In genomic region chr7:107703872-107704271, GRCh38 we compare ENCODE assay signal across 22 cellular contexts. TPM values are rescaled to one million over a fixed set of nuclear protein-coding genes. Genes with fewer than 3 reads are reported as not detected.
DNase-seq lines count a peak whose midpoint lies in the region; ATAC-seq and TF ChIP-seq lines count a peak whose summit lies in the region.
"Had no signal": no experiment of that assay in that cellular context is flagged by ENCODE, and none has a peak within 500 bp of the region (broad histone marks: within the 10 kb centered on the region; RNA-seq: fewer than 3 reads in every experiment).

No MANE protein-coding gene starts in this region.

- no peak for TF ChIP-seq CTCF in esophagus muscularis mucosa (IDR thresholded peaks at IDR 0.05)
- no peak for TF ChIP-seq CTCF in testis (IDR thresholded peaks at IDR 0.05)

- 80% methylated on average over 3 of the region's 3 CpGs for WGBS in esophagus muscularis mucosa
- 52 to 53% methylated on average over 3 of the region's 3 CpGs for WGBS in testis, 2 donors

- H3K36me3 ChIP-seq in esophagus muscularis mucosa (no peaks in the 10 kb centered on the region), testis (ENCODE audit: low read depth, missing control alignments) (no peaks in the 10 kb centered on the region)
- H3K36me3 ChIP-seq: BE2C, BLaER1 had no signal

- H3K4me3 ChIP-seq in esophagus muscularis mucosa (no peak overlapping the region), testis (no peak overlapping the region)
- H3K4me3 ChIP-seq: BLaER1, GM12878 had no signal

- intact Hi-C loops in Right ventricle myocardium superior (cut with DNase I) = no loop called here
- intact Hi-C loops in cardiac septum (cut with DNase I) = no loop called here
- intact Hi-C loops in esophagus muscularis mucosa (cut with DNase I) = no loop called here
- intact Hi-C loops in testis (cut with DNase I; ENCODE audit: low total_unique reads) = no loop called here

- H3K27me3 ChIP-seq in esophagus muscularis mucosa (no peaks in the 10 kb centered on the region), testis (no peaks in the 10 kb centered on the region)
- H3K27me3 ChIP-seq: BE2C, BLaER1 had no signal

- ATAC-seq in Right ventricle myocardium superior (ENCODE audit: poor library complexity) = peak; percentile 58
- ATAC-seq: GM12878 had no signal

- H3K27ac ChIP-seq in esophagus muscularis mucosa (replicated peaks in 1 of 4) = no peak overlapping the region
- peak overlapping the region; percentile 40 to 63 for H3K27ac ChIP-seq in testis
- H3K27ac ChIP-seq: BLaER1 had no signal

- no peak for TF ChIP-seq POLR2A in esophagus muscularis mucosa (IDR thresholded peaks at IDR 0.05; ENCODE audit: low read depth)
- TF ChIP-seq POLR2A in testis (IDR thresholded peaks at IDR 0.05) = no peak

- TF ChIP-seq EP300 in esophagus muscularis mucosa (IDR thresholded peaks at IDR 0.05) = no peak

- no peaks in the 10 kb centered on the region for H3K9me3 ChIP-seq in esophagus muscularis mucosa
- no peaks in the 10 kb centered on the region for H3K9me3 ChIP-seq in testis
- H3K9me3 ChIP-seq: BE2C, BLaER1 had no signal

- H3K4me1 ChIP-seq in esophagus muscularis mucosa (no peaks in the 10 kb centered on the region), testis (peaks cover 13% of the 10 kb centered on the region)
- H3K4me1 ChIP-seq: BE2C, BLaER1 had no signal

- DNase-seq in Right ventricle myocardium superior (no peak), cardiac septum (ENCODE audit: low spot score) (no peak), esophagus muscularis mucosa (ENCODE audit: extremely low spot score) (peak; percentile 21), testis (peak; percentile 26), LoVo (ENCODE audit: low spot score) (no peak), NCI-H1417 (lab: John Stamatoyannopoulos, UW) (no peak)
- DNase-seq: 8988T; ACHN; BE2C; C1 segment of cervical spinal cord; CD4-positive, alpha-beta memory T cell; CD8-positive, alpha-beta memory T cell; COR-L47; DMS 273 treated with DMSO at 0.1 percent for 48 hours; DMS153; DMS79; DND-41; EL; GDM1 had no signal

RNA-seq across cellular contexts. Expression of gene CBLL1, which starts 40.1 kb away (rescaled TPM):
- total RNA-seq in Right ventricle myocardium superior (18.9 TPM), cardiac septum (24.1 TPM), esophagus muscularis mucosa (10 to 100 TPM; 60.1 to 67.3 (median 63.6) TPM), testis (10 to 100 TPM; 29.2 to 42.6 TPM)
- 58.1 TPM for polyA plus RNA-seq in testis (ENCODE audit: insufficient read depth, low read depth, low replicate concordance)

RNA-seq across cellular contexts. Expression of gene SLC26A4, which starts 43.2 kb away (rescaled TPM):
- total RNA-seq in Right ventricle myocardium superior (0.46 TPM), cardiac septum (1.5 TPM), esophagus muscularis mucosa (1 to 10 TPM in 1 of 4 donors, under 1 TPM in 3; 0.17 to 1.2 (median 0.46) TPM), testis (under 1 TPM; 0.43 to 0.79 TPM)
- polyA plus RNA-seq in testis (ENCODE audit: insufficient read depth, low read depth, low replicate concordance) = 1.7 TPM
- total RNA-seq: A673; CD4-positive, alpha-beta memory T cell had no signal
- polyA plus RNA-seq: CD4-positive, alpha-beta memory T cell; CD8-positive, alpha-beta memory T cell had no signal

Comparison
In these comparisons a context has a peak if more than half of its experiments do, and no peak if none do; other contexts are left out.
1. DNase-seq: peak in esophagus muscularis mucosa (single experiment) and testis (single experiment); none in Right ventricle myocardium superior (single experiment), cardiac septum (single experiment), LoVo (single experiment) and NCI-H1417 (0 of 3).
2. H3K27ac ChIP-seq: peak in testis (2 of 2); none in esophagus muscularis mucosa (0 of 4).